ENCODE assay signal across 9 cellular contexts in the genomic region with DNA sequence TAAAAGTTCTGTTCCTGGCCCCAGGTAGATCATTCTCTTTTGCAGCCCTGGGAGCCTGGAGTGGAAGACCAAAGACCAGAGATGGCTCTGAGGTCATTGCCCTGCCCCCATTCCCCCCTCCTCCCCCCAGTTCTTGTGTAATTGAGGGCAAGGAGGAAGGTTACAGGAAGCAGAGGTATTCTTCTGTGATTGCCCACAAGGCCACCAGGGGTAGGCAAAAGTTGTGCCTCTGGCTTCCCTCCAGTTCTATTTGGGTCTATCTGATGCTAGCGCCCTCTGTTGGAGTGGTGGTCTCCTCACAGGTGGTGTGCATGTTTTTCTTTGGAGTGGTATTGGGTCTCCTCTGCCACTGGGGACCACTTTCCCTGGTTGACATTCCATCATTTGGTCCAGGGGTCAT. TPM values are rescaled to one million over a fixed set of nuclear protein-coding genes. Genes with fewer than 3 reads are reported as not detected.
DNase-seq lines count a peak whose midpoint lies in the region; ATAC-seq and TF ChIP-seq lines count a peak whose summit lies in the region.
"Had no signal": no experiment of that assay in that cellular context is flagged by ENCODE, and none has a peak within 500 bp of the region (broad histone marks: within the 10 kb centered on the region; RNA-seq: fewer than 3 reads in every experiment).

No MANE protein-coding gene starts in this region.

- no peaks in the 10 kb centered on the region; the same call in 2 of the 3 replicates for H3K9me3 Mint-ChIP-seq in GM23338

- no peak overlapping the region for H2AK5ac ChIP-seq in mesenchymal stem cell (ENCODE audit: low read length, severe bottlenecking)

- H3K23ac ChIP-seq in mesenchymal stem cell (ENCODE audit: low read length in 2 of 2) = no peak overlapping the region

- H3K4me2 ChIP-seq in GM23338 (peak overlapping the region; percentile 61; the same call in 1 of the 2 replicates), PC-3 (ENCODE audit: low read length) (no peak overlapping the region), mesenchymal stem cell (ENCODE audit: low read length, poor library complexity, severe bottlenecking) (no peak overlapping the region)

- H4K20me1 ChIP-seq in GM23338 (replicated peaks; ENCODE audit: insufficient read depth) (no peaks in the 10 kb centered on the region), PC-3 (ENCODE audit: low read length) (no peaks in the 10 kb centered on the region)

- H3K27me3 Mint-ChIP-seq in GM23338 (ENCODE audit: insufficient read depth, low read depth, poor library complexity) = peaks cover 2% of the 10 kb centered on the region

- H3K14ac ChIP-seq in mesenchymal stem cell (ENCODE audit: low read length in 2 of 2) = no peak overlapping the region

- no peak overlapping the region for H3K4ac ChIP-seq in mesenchymal stem cell (ENCODE audit: low read depth in 1 of 2, low read length in 2 of 2)

- H3K27ac ChIP-seq in GM23338 (ENCODE audit: low read depth) (no peak overlapping the region), PC-3 (ENCODE audit: low read length) (no peak overlapping the region), mesenchymal stem cell (ENCODE audit: low read length, poor library complexity, severe bottlenecking) (no peak overlapping the region), coronary artery (no peak overlapping the region)

- H3K4me1 Mint-ChIP-seq in GM23338 = peaks cover 20% of the 10 kb centered on the region; the same call in 2 of the 3 replicates

- no TSS peak for BruUV-seq in PC-3 (replicated peaks; lab: Mats Ljungman, UMichigan)

- POLR2A ChIA-PET in PC-3 (lab: Charles Lee; ENCODE audit: unreplicated experiment) = no interaction called here

- H3K9me2 ChIP-seq in GM23338 (ENCODE audit: insufficient read depth) (peaks cover 16% of the 10 kb centered on the region), PC-3 (replicated peaks; ENCODE audit: low read length) (no peaks in the 10 kb centered on the region)

- TF ChIP-seq CTCF in GM23338 (conservative IDR thresholded peaks at IDR 0.05; ENCODE audit: low read depth in 2 of 2) (peak; percentile 82 to 85), PC-3 (conservative IDR thresholded peaks at IDR 0.05; ENCODE audit: low read depth, low read length) (peak; percentile 76), cardiac fibroblast (IDR thresholded peaks at IDR 0.05; ENCODE audit: low read depth, low read length) (peak; percentile 22), coronary artery (IDR thresholded peaks at IDR 0.05) (no peak)

- intact Hi-C loops in PC-3 (cut with micrococcal nuclease) = no loop called here

- H3K4me1 ChIP-seq in GM23338 (ENCODE audit: insufficient read depth) (no peaks in the 10 kb centered on the region), PC-3 (ENCODE audit: insufficient read depth, low read length) (peaks cover 4% of the 10 kb centered on the region; the same call in 1 of the 2 replicates), mesenchymal stem cell (ENCODE audit: control insufficient read depth, insufficient read depth, low read depth, low read length) (no peaks in the 10 kb centered on the region)

- H2AFZ ChIP-seq in GM23338 (0 out of 2 replicates have a peak overlapping the region, but pooled peaks have one; percentile 44), PC-3 (ENCODE audit: low read length) (no peak overlapping the region), mesenchymal stem cell (ENCODE audit: low read depth, low read length) (no peak overlapping the region)

- H2BK15ac ChIP-seq in mesenchymal stem cell (ENCODE audit: low read depth, poor library complexity, severe bottlenecking) = no peak overlapping the region

- no peak overlapping the region for H3K27ac Mint-ChIP-seq in GM23338

- H3K4me3 ChIP-seq in GM23338 = no peak overlapping the region
- H3K4me3 ChIP-seq in PC-3 (ENCODE audit: low read length) = no peak overlapping the region
- H3K4me3 ChIP-seq in cardiac fibroblast (replicated peaks in 1 of 2; ENCODE audit: low read depth in 2 of 2, low read length in 2 of 2) = no peak overlapping the region
- H3K4me3 ChIP-seq in mesenchymal stem cell (ENCODE audit: insufficient read depth in 1 of 2, low read depth in 1 of 2, low read length in 2 of 2) = no peak overlapping the region
- H3K4me3 ChIP-seq in coronary artery = no peak overlapping the region
- H3K4me3 ChIP-seq: lung had no signal

- H2BK12ac ChIP-seq in mesenchymal stem cell (ENCODE audit: low read length in 2 of 2) = no peak overlapping the region

- H2BK5ac ChIP-seq in mesenchymal stem cell (ENCODE audit: low read depth, low read length, poor library complexity, severe bottlenecking) = no peak overlapping the region

- H3K36me3 Mint-ChIP-seq in GM23338 (ENCODE audit: low read depth) = no peaks in the 10 kb centered on the region; the same call in 2 of the 3 replicates

- H3K79me1 ChIP-seq in mesenchymal stem cell (replicated peaks; ENCODE audit: low read length, poor library complexity, severe bottlenecking) = no peaks in the 10 kb centered on the region

- H3K36me3 ChIP-seq in GM23338 (ENCODE audit: insufficient read depth) (no peaks in the 10 kb centered on the region), PC-3 (ENCODE audit: low read depth, low read length) (no peaks in the 10 kb centered on the region), mesenchymal stem cell (ENCODE audit: control insufficient read depth in 1 of 2, insufficient read depth in 2 of 2, low read depth in 1 of 2, low read length in 2 of 2) (no peaks in the 10 kb centered on the region)

- H3F3A ChIP-seq in GM23338 (replicated peaks; ENCODE audit: low read depth) (no peaks in the 10 kb centered on the region; the same call in 1 of the 2 replicates), PC-3 (ENCODE audit: low read length, unreplicated experiment) (no peaks in the 10 kb centered on the region)

- no peaks in the 10 kb centered on the region for H3K9me3 ChIP-seq in PC-3 (ENCODE audit: low read length)
- H3K9me3 ChIP-seq in mesenchymal stem cell (ENCODE audit: control insufficient read depth, low read length) = no peaks in the 10 kb centered on the region

- H3K79me2 ChIP-seq in GM23338 (replicated peaks; ENCODE audit: insufficient read depth) (no peaks in the 10 kb centered on the region), PC-3 (ENCODE audit: low read length) (no peaks in the 10 kb centered on the region)

- H3K18ac ChIP-seq in mesenchymal stem cell (ENCODE audit: low read depth in 1 of 2, low read length in 2 of 2) = no peak overlapping the region

- H3K27me3 ChIP-seq in GM23338 (ENCODE audit: insufficient read depth) (no peaks in the 10 kb centered on the region), PC-3 (ENCODE audit: low read length) (no peaks in the 10 kb centered on the region), mesenchymal stem cell (ENCODE audit: control insufficient read depth in 1 of 2, insufficient read depth in 1 of 2, low read length in 2 of 2) (no peaks in the 10 kb centered on the region)

- H2BK120ac ChIP-seq in mesenchymal stem cell (ENCODE audit: low read depth, low read length) = no peak overlapping the region

- ATAC-seq in GM23338 (peak; percentile 89), PC-3 (no peak)

- CTCF ChIA-PET in PC-3 (lab: Charles Lee) = no interaction called here

- H3K4me3 Mint-ChIP-seq in GM23338 = no peak overlapping the region

- H3K9ac ChIP-seq in PC-3 (ENCODE audit: low read length) = no peak overlapping the region
- H3K9ac ChIP-seq in mesenchymal stem cell (ENCODE audit: low read length) = no peak overlapping the region

- WGBS in mesenchymal stem cell = 73% methylated on average over 1 of the region's 1 CpG

- H4K8ac ChIP-seq in mesenchymal stem cell (ENCODE audit: low read length) = no peak overlapping the region

- H4K91ac ChIP-seq in mesenchymal stem cell (ENCODE audit: low read length) = no peak overlapping the region

- DNase-seq in GM23338 (ENCODE audit: low spot score) (peak; percentile 92), PC-3 (peak; percentile 54), cardiac fibroblast (ENCODE audit: low read depth in 2 of 2) (peak in 1 of 2 donors; percentile 13), GM19240 (ENCODE audit: insufficient read length, low spot score) (no peak), GF-D8 (lab: John Stamatoyannopoulos, UW) (no peak), mesenchymal stem cell (no peak), coronary artery (ENCODE audit: low spot score) (no peak)
- DNase-seq in stimulated activated CD4-positive, alpha-beta T cell treated with anti-CD3 and anti-CD28 coated beads, Interleukin-12 subunit alpha, Interleukin-12 subunit beta, amount 100 ng/mL, for 4 hours = peak; percentile 1

TF ChIP-seq in GM23338, 12 proteins besides CTCF, POLR2A, EP300 and RAD21:
- peak; percentile 24; the same call in 1 of the 2 replicates for TF ChIP-seq CREB1 (CRISPR knock-in tag; IDR thresholded peaks at IDR 0.05; ENCODE audit: low read depth)
- no peak for TF ChIP-seq ZNF331 (CRISPR knock-in tag; IDR thresholded peaks at IDR 0.05; ENCODE audit: low read depth)

RNA-seq across cellular contexts. Expression of a gene that starts 41.2 kb away (rescaled TPM):
- total RNA-seq in GM23338 (2014; rRNA removed; shearing (Covaris generic)) = 25.4 and 28.2 TPM in 2 replicates
- polyA plus RNA-seq in GM23338 (2016; fragmentation: Nextera tagmentation; extraction: Ambion mirVana) = 27.7 and 28.5 TPM in 2 replicates
- total RNA-seq in PC-3 (2014; rRNA removed) = 32.0 and 32.4 TPM in 2 replicates
- 13.6 TPM for polyA plus RNA-seq in mesenchymal stem cell (2013, experiment 1 of 2)
- 13.8 TPM for polyA plus RNA-seq in mesenchymal stem cell (2013, experiment 2 of 2)

Comparison
In these comparisons a context has a peak if more than half of its experiments do, and no peak if none do; other contexts are left out.
1. DNase-seq: peak in GM23338 (single experiment), PC-3 (single experiment) and stimulated activated CD4-positive, alpha-beta T cell treated with anti-CD3 and anti-CD28 coated beads, Interleukin-12 subunit alpha, Interleukin-12 subunit beta, amount 100 ng/mL, for 4 hours (single experiment); none in GM19240 (single experiment), GF-D8 (single experiment), mesenchymal stem cell (single experiment) and coronary artery (single experiment).